In the genomic region with DNA sequence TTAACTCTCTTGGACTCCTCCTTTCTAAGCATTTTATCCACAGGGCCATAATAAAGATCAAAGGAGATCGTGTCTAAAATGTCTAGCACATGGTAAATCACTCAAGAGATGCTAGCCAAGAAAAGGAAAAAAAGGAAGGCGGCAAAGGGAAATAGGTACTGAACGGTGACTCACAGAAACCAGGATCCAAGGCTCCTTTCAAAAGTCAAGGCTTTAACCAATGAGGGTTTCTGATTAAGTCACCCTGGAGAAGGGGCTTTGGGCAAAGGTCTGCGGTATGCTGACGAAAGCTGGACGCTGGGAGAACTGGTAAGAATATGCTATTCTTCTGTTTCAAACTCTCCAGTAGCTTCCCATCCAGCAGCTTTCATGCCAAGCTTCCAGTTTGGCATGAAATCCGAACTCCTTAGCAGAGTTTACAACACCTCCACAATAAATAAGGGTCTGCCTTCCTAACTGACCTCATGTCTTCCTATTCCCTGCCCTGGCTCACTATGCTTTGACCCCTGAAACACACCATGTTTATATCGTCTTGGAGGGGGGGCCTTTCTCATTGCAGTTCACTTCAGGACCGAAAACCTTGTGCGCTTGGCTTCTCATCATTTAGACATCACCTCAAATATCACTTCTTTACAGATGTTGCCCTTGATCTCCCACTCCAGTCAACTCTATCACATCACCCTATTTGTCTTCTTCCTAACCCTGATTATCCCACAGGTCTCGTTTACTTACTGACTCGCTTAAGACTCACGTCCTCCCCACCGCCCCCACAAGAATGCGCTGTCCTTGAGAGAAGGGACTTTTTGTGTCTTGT, we compare ENCODE assay signal across 8 cellular contexts. TPM values are rescaled to one million over a fixed set of nuclear protein-coding genes. Genes with fewer than 3 reads are reported as not detected.
DNase-seq lines count a peak whose midpoint lies in the region; ATAC-seq and TF ChIP-seq lines count a peak whose summit lies in the region.

No MANE protein-coding gene starts in this region.

- H3K18ac ChIP-seq in neuronal stem cell (ENCODE audit: low read length), result no peak overlapping the region

- H3K14ac ChIP-seq in neuronal stem cell (ENCODE audit: low read length), result no peak overlapping the region

- no CpG with 5 or more reads among the region's 15 CpGs for WGBS in neuronal stem cell (ENCODE audit: extremely low coverage in 2 of 2, insufficient read length in 2 of 2, insufficient replicate concordance in 1 of 2), 2 donors
- WGBS in thymus, result 46% methylated on average over 15 of the region's 15 CpGs

- POLR2A ChIA-PET in AG04450 (lab: Yijun Ruan, JAX), result interaction anchor here (1.4 kb wide), 1 partner anchor 49 kb away, joined by 3 read pairs; a partner anchor contains a TSS

- peaks cover 12% of the 10 kb centered on the region for H3K4me1 ChIP-seq in fibroblast of lung (ENCODE audit: control insufficient read depth, extremely low read depth, insufficient read depth, low read length)
- peaks cover 6 to 10% of the 10 kb centered on the region in 2 donors for H3K4me1 ChIP-seq in neuronal stem cell (ENCODE audit: control insufficient read depth in 2 of 2, insufficient read depth in 1 of 2, low read depth in 1 of 2, low read length in 2 of 2)
- peaks cover 14% of the 10 kb centered on the region for H3K4me1 ChIP-seq in thymus (ENCODE audit: control insufficient read depth, insufficient read depth, low read length)

- H3K79me1 ChIP-seq in neuronal stem cell (ENCODE audit: low read depth, low read length), result peaks cover 3% of the 10 kb centered on the region

- H3K9me3 ChIP-seq in AG04450 (ENCODE audit: control insufficient read depth, insufficient read depth, low read length), result no peaks in the 10 kb centered on the region
- no peaks in the 10 kb centered on the region for H3K9me3 ChIP-seq in fibroblast of lung (ENCODE audit: control insufficient read depth, insufficient read depth, low read depth, low read length)
- H3K9me3 ChIP-seq in neuronal stem cell (replicated peaks in 1 of 2; ENCODE audit: control insufficient read depth in 2 of 2, insufficient read depth in 1 of 2, low read depth in 1 of 2, low read length in 2 of 2), result no peaks in the 10 kb centered on the region
- no peaks in the 10 kb centered on the region for H3K9me3 ChIP-seq in thymus (ENCODE audit: control insufficient read depth)

- H4K91ac ChIP-seq in neuronal stem cell (ENCODE audit: low read depth, low read length, poor library complexity), result no peak overlapping the region

- H2BK120ac ChIP-seq in neuronal stem cell (ENCODE audit: low read depth, low read length), result no peak overlapping the region

- peaks cover 24% of the 10 kb centered on the region for H3K79me2 ChIP-seq in fibroblast of lung (ENCODE audit: control insufficient read depth, insufficient read depth, low read length)

- no peak overlapping the region for H2AK5ac ChIP-seq in neuronal stem cell (ENCODE audit: low read depth, low read length)

- no peak overlapping the region for H2BK15ac ChIP-seq in neuronal stem cell (ENCODE audit: low read length)

- H3K36me3 ChIP-seq in fibroblast of lung (ENCODE audit: control insufficient read depth, insufficient read depth, low read length) (peaks cover 5% of the 10 kb centered on the region), neuronal stem cell (replicated peaks in 1 of 2; ENCODE audit: control insufficient read depth in 2 of 2, insufficient read depth in 2 of 2, low read length in 2 of 2) (peaks cover 18 to 39% of the 10 kb centered on the region in 2 donors), thymus (ENCODE audit: control insufficient read depth, insufficient read depth) (peaks cover 26% of the 10 kb centered on the region)

- peak overlapping the region; percentile 72 for H2AFZ ChIP-seq in fibroblast of lung (ENCODE audit: low read length)
- H2AFZ ChIP-seq in neuronal stem cell (ENCODE audit: low read length), result peak overlapping the region; percentile 90

- H3K4me3 ChIP-seq in AG04450 (ENCODE audit: low read depth, low read length) (peak overlapping the region; percentile 78), fibroblast of lung (replicated peaks in 1 of 4; ENCODE audit: control extremely low read depth in 1 of 4, insufficient read depth in 1 of 4, low read depth in 3 of 4, low read length in 4 of 4) (peak overlapping the region; percentile 68 to 86 (median 76)), neuronal stem cell (ENCODE audit: low read length in 2 of 2) (peak overlapping the region; percentile 82 to 93), thymus (ENCODE audit: low read length) (peak overlapping the region; percentile 88)

- H3K4ac ChIP-seq in neuronal stem cell (ENCODE audit: low read length), result no peak overlapping the region

- no peak overlapping the region for H2BK12ac ChIP-seq in neuronal stem cell (ENCODE audit: low read length)

- no peak overlapping the region for H4K8ac ChIP-seq in neuronal stem cell (ENCODE audit: low read depth, low read length)

- ATAC-seq in GM19397 (IDR thresholded peaks at IDR 0.05; ENCODE audit: unreplicated experiment), result peak; percentile 6

- H3K9ac ChIP-seq in fibroblast of lung (ENCODE audit: insufficient read depth, low read length), result peak overlapping the region; percentile 13
- no peak overlapping the region for H3K9ac ChIP-seq in neuronal stem cell (ENCODE audit: low read depth, low read length, poor library complexity)

- H3K27ac ChIP-seq in AG04450 (ENCODE audit: low read depth, low read length) (peak overlapping the region; percentile 69), fibroblast of lung (ENCODE audit: insufficient read depth, low read length) (peak overlapping the region; percentile 62), neuronal stem cell (replicated peaks; ENCODE audit: low read length) (no peak overlapping the region), thymus (ENCODE audit: low read depth) (no peak overlapping the region)

- H4K20me1 ChIP-seq in fibroblast of lung (ENCODE audit: control insufficient read depth, extremely low read depth, insufficient read depth, low read length), result no peaks in the 10 kb centered on the region

- H3K4me2 ChIP-seq in fibroblast of lung (ENCODE audit: extremely low read depth, insufficient read depth, low read length), result peak overlapping the region; percentile 76
- peak overlapping the region; percentile 75 for H3K4me2 ChIP-seq in neuronal stem cell (ENCODE audit: insufficient read depth, low read length, poor library complexity, severe bottlenecking)

- DNase-seq in AG04450 (ENCODE audit: low read depth, low spot score), result no peak
- peak; percentile 25 for DNase-seq in NCI-H69 (lab: John Stamatoyannopoulos, UW)
- DNase-seq in activated T-cell treated with anti-CD3 and anti-CD28 coated beads for 24 hours (ENCODE audit: low read depth), result peak; percentile 64
- DNase-seq in fibroblast of lung (ENCODE audit: low read depth in 2 of 2), result peak; percentile 50 to 79
- DNase-seq in neuronal stem cell (ENCODE audit: low spot score), result peak; percentile 6
- no peak for DNase-seq in NCI-H187 (lab: John Stamatoyannopoulos, UW)

- H3K23ac ChIP-seq in neuronal stem cell (ENCODE audit: low read depth, low read length, poor library complexity), result no peak overlapping the region

- peak overlapping the region; percentile 2 for H2BK5ac ChIP-seq in neuronal stem cell (ENCODE audit: low read length)

- H3K27me3 ChIP-seq in AG04450 (ENCODE audit: control insufficient read depth, insufficient read depth, low read length) (no peaks in the 10 kb centered on the region), fibroblast of lung (ENCODE audit: control insufficient read depth, insufficient read depth, low read length) (no peaks in the 10 kb centered on the region), neuronal stem cell (ENCODE audit: control insufficient read depth in 3 of 3, insufficient read depth in 3 of 3, low read depth in 1 of 3, low read length in 3 of 3) (no peaks in the 10 kb centered on the region), thymus (ENCODE audit: control insufficient read depth, insufficient read depth) (no peaks in the 10 kb centered on the region)

- TF ChIP-seq CTCF in AG04450 (IDR thresholded peaks at IDR 0.05; ENCODE audit: low read depth, low read length) (no peak), fibroblast of lung (conservative IDR thresholded peaks at IDR 0.05 in 1 of 2, IDR thresholded peaks at IDR 0.05 in 1 of 2; ENCODE audit: low read depth in 1 of 2, low read length in 2 of 2) (peak in 1 of 2 donors; percentile 11)

- CTCF ChIA-PET in AG04450 (lab: Charles Lee), result interaction anchor here (1.3 to 1.7 kb wide), 3 partner anchors 332 to 812 kb away, joined by 3 to 5 read pairs (median 4); no protein-coding TSS in a partner anchor

RNA-seq across cellular contexts. Expression of a gene that starts 0.9 kb away (rescaled TPM):
- polyA plus RNA-seq in AG04450 (2011; rRNA removed) (31.8 and 38.7 TPM in 2 replicates), fibroblast of lung (25.6 and 58.7 TPM in 2 replicates), thymus (20.0 TPM)
- polyA minus RNA-seq in AG04450 (2011; rRNA and poly(A)+ RNA removed), result 15.5 and 16.0 TPM in 2 replicates
- total RNA-seq in fibroblast of lung, result 10.5 and 15.5 TPM in 2 replicates
- polyA plus RNA-seq in fibroblast of lung (2012), result 25.4 and 57.2 TPM in 2 replicates
- polyA minus RNA-seq in fibroblast of lung (ENCODE audit: low replicate concordance), result 17.8 and 32.5 TPM in 2 replicates
- polyA plus RNA-seq in neuronal stem cell (2013, experiment 1 of 2), result 35.5 TPM
- polyA plus RNA-seq in neuronal stem cell (2013, experiment 2 of 2), result 35.4 TPM

RNA-seq across cellular contexts. Expression of a gene that starts 7.0 kb away (rescaled TPM):
- 18.9 and 25.1 TPM in 2 replicates for polyA plus RNA-seq in AG04450 (2011; rRNA removed)
- polyA minus RNA-seq in AG04450 (2011; rRNA and poly(A)+ RNA removed), result 30.2 and 30.5 TPM in 2 replicates
- 22.9 and 31.7 TPM in 2 replicates for total RNA-seq in fibroblast of lung
- polyA plus RNA-seq in fibroblast of lung, result 19.0 and 23.4 TPM in 2 replicates
- 10.9 and 11.0 TPM in 2 replicates for polyA plus RNA-seq in fibroblast of lung (2012)
- 12.8 and 21.5 TPM in 2 replicates for polyA minus RNA-seq in fibroblast of lung (ENCODE audit: low replicate concordance)
- polyA plus RNA-seq in neuronal stem cell (2013, experiment 1 of 2), result 17.2 TPM
- polyA plus RNA-seq in neuronal stem cell (2013, experiment 2 of 2), result 17.4 TPM
- polyA plus RNA-seq in thymus, result 35.0 TPM

RNA-seq across cellular contexts. Expression of a gene that starts 49.4 kb away (rescaled TPM):
- polyA plus RNA-seq in AG04450 (2011; rRNA removed), result 20.7 and 25.9 TPM in 2 replicates
- 13.9 and 14.2 TPM in 2 replicates for polyA minus RNA-seq in AG04450 (2011; rRNA and poly(A)+ RNA removed)
- total RNA-seq in fibroblast of lung, result 6.7 and 11.9 TPM in 2 replicates
- polyA plus RNA-seq in fibroblast of lung, result 11.6 and 17.8 TPM in 2 replicates
- 5.9 and 9.5 TPM in 2 replicates for polyA plus RNA-seq in fibroblast of lung (2012)
- 3.4 and 5.4 TPM in 2 replicates for polyA minus RNA-seq in fibroblast of lung (ENCODE audit: low replicate concordance)
- 24.3 TPM for polyA plus RNA-seq in neuronal stem cell (2013, experiment 1 of 2)
- 22.1 TPM for polyA plus RNA-seq in neuronal stem cell (2013, experiment 2 of 2)
- polyA plus RNA-seq in thymus, result 131 TPM

Comparison
In these comparisons a context has a peak if more than half of its experiments do, and no peak if none do; other contexts are left out.
1. DNase-seq: peak in NCI-H69 (single experiment), activated T-cell treated with anti-CD3 and anti-CD28 coated beads for 24 hours (single experiment), fibroblast of lung (2 of 2) and neuronal stem cell (single experiment); none in AG04450 (single experiment) and NCI-H187 (0 of 2).
2. H3K27ac ChIP-seq: peak in AG04450 (single experiment) and fibroblast of lung (single experiment); none in neuronal stem cell (single experiment) and thymus (single experiment).
3. Peak in every context shown above with its lines, with median percentiles within 50 percentile points of each other: H3K4me3 ChIP-seq.